ENCODE assay signal across 9 cellular contexts in genomic region chr7:104971290-104972071, GRCh38. TPM values are rescaled to one million over a fixed set of nuclear protein-coding genes. Genes with fewer than 3 reads are reported as not detected.
DNase-seq lines count a peak whose midpoint lies in the region; ATAC-seq and TF ChIP-seq lines count a peak whose summit lies in the region.
"Had no signal": no experiment of that assay in that cellular context is flagged by ENCODE, and none has a peak within 500 bp of the region (broad histone marks: within the 10 kb centered on the region; RNA-seq: fewer than 3 reads in every experiment).

No MANE protein-coding gene starts in this region.

- no peak overlapping the region for H3K27ac Mint-ChIP-seq in activated CD4-positive, alpha-beta T cell treated with anti-CD3 and anti-CD28 coated beads, Interleukin-2, amount 10 ng/mL, durations not matched to agents 7 days and 5 days

- WGBS in hepatocyte (ENCODE audit: low lambda C conversion rate, missing lambda C conversion rate) = 55% methylated on average over 3 of the region's 3 CpGs

- peak overlapping the region; percentile 77 for H3K27ac ChIP-seq in brain microvascular endothelial cell
- peak overlapping the region; percentile 81 for H3K27ac ChIP-seq in hepatocyte
- peak overlapping the region; percentile 75 for H3K27ac ChIP-seq in stomach smooth muscle (ENCODE audit: low read length)

- no peaks in the 10 kb centered on the region for H3K79me2 ChIP-seq in hepatocyte

- H3K9ac ChIP-seq in stomach smooth muscle (ENCODE audit: low read length in 2 of 2) = peak overlapping the region in 1 of 2 donors; percentile 51

- H3K9me3 ChIP-seq in hepatocyte (ENCODE audit: low read depth) (no peaks in the 10 kb centered on the region), stomach smooth muscle (ENCODE audit: control insufficient read depth in 2 of 2, low read length in 2 of 2) (no peaks in the 10 kb centered on the region)

- H4K20me1 ChIP-seq in hepatocyte (ENCODE audit: insufficient read depth, poor library complexity, severe bottlenecking) = no peaks in the 10 kb centered on the region

- POLR2A ChIA-PET in activated CD4-positive, alpha-beta T cell treated with anti-CD3 and anti-CD28 coated beads, Interleukin-2, amount 10 ng/mL, durations not matched to agents 7 days and 5 days (lab: Charles Lee) = no interaction called here

- H3K9me3 Mint-ChIP-seq in activated CD4-positive, alpha-beta T cell treated with anti-CD3 and anti-CD28 coated beads, Interleukin-2, amount 10 ng/mL, durations not matched to agents 7 days and 5 days = no peaks in the 10 kb centered on the region

- no peaks in the 10 kb centered on the region for H3K4me1 Mint-ChIP-seq in activated CD4-positive, alpha-beta T cell treated with anti-CD3 and anti-CD28 coated beads, Interleukin-2, amount 10 ng/mL, durations not matched to agents 7 days and 5 days

- no peaks in the 10 kb centered on the region for H3K27me3 Mint-ChIP-seq in activated CD4-positive, alpha-beta T cell treated with anti-CD3 and anti-CD28 coated beads, Interleukin-2, amount 10 ng/mL, durations not matched to agents 7 days and 5 days

- peaks cover 10% of the 10 kb centered on the region for H3K36me3 Mint-ChIP-seq in activated CD4-positive, alpha-beta T cell treated with anti-CD3 and anti-CD28 coated beads, Interleukin-2, amount 10 ng/mL, durations not matched to agents 7 days and 5 days (ENCODE audit: low read depth)

- H3K36me3 ChIP-seq in brain microvascular endothelial cell (replicated peaks) (no peaks in the 10 kb centered on the region), hepatocyte (replicated peaks; ENCODE audit: insufficient read depth, low read depth) (no peaks in the 10 kb centered on the region), stomach smooth muscle (ENCODE audit: control insufficient read depth in 2 of 2, insufficient read depth in 2 of 2, low read length in 2 of 2) (no peaks in the 10 kb centered on the region)

- no peak overlapping the region for H3K4me3 ChIP-seq in brain microvascular endothelial cell (ENCODE audit: low read depth, low read length)
- H3K4me3 ChIP-seq in hepatocyte = no peak overlapping the region
- no peak overlapping the region for H3K4me3 ChIP-seq in stomach smooth muscle (ENCODE audit: low read length in 2 of 2)

- H2AFZ ChIP-seq in hepatocyte = no peak overlapping the region

- H3K4me3 Mint-ChIP-seq in activated CD4-positive, alpha-beta T cell treated with anti-CD3 and anti-CD28 coated beads, Interleukin-2, amount 10 ng/mL, durations not matched to agents 7 days and 5 days = no peak overlapping the region

- H3K4me1 ChIP-seq in hepatocyte (ENCODE audit: insufficient read depth) = no peaks in the 10 kb centered on the region
- H3K4me1 ChIP-seq in stomach smooth muscle (ENCODE audit: control insufficient read depth, insufficient read depth, low read length) = peaks cover 40% of the 10 kb centered on the region

- in situ Hi-C loops in brain microvascular endothelial cell (cut with HindIII; ENCODE audit: low pct_ligation_motif_present, low sequenced_read_pairs) = no loop called here

- no peak for TF ChIP-seq CTCF in brain microvascular endothelial cell (IDR thresholded peaks at IDR 0.05; ENCODE audit: low read depth, low read length, missing control alignments)
- TF ChIP-seq CTCF in hepatocyte (IDR thresholded peaks at IDR 0.05; ENCODE audit: poor library complexity) = no peak

- no peak for ATAC-seq in HG02885 (IDR thresholded peaks at IDR 0.05; ENCODE audit: poor library complexity, unreplicated experiment)

- H3K27me3 ChIP-seq in brain microvascular endothelial cell (replicated peaks) (no peaks in the 10 kb centered on the region), hepatocyte (no peaks in the 10 kb centered on the region), stomach smooth muscle (ENCODE audit: control insufficient read depth in 1 of 2, insufficient read depth in 2 of 2, low read length in 2 of 2) (no peaks in the 10 kb centered on the region)

- DNase-seq in NCI-H1048 (lab: John Stamatoyannopoulos, UW) = peak; percentile 50
- DNase-seq in brain microvascular endothelial cell = no peak
- peak; percentile 33 for DNase-seq in hepatocyte (ENCODE audit: low spot score)
- DNase-seq in NCI-H524 (lab: John Stamatoyannopoulos, UW) = no peak
- DNase-seq in NOMO-1 treated with dmso at 0.1 percent for 144 hours (lab: John Stamatoyannopoulos, UW; ENCODE audit: unreplicated experiment) = no peak
- DNase-seq in activated CD4-positive, alpha-beta T cell treated with anti-CD3 and anti-CD28 coated beads, Interleukin-2, amount 10 ng/mL, durations not matched to agents 7 days and 5 days = no peak
- DNase-seq: activated naive CD4-positive, alpha-beta T cell treated with anti-CD3 and anti-CD28 coated beads, Interleukin-2, amount 50 U/mL, for 16 hours had no signal

- H3K4me2 ChIP-seq in hepatocyte = no peak overlapping the region

- H3K9me2 ChIP-seq in hepatocyte (replicated peaks; ENCODE audit: insufficient read depth) = no peaks in the 10 kb centered on the region

- CTCF ChIA-PET in activated CD4-positive, alpha-beta T cell treated with anti-CD3 and anti-CD28 coated beads, Interleukin-2, amount 10 ng/mL, durations not matched to agents 7 days and 5 days (lab: Charles Lee) = interaction anchor here (1.0 to 2.2 kb wide), 7 partner anchors 7 to 42 kb away, joined by 3 to 10 read pairs (median 4); partner anchors contain the start of gene KMT2E

RNA-seq across cellular contexts. Expression of gene KMT2E, which starts 42.5 kb away (rescaled TPM):
- total RNA-seq in hepatocyte = 65.8 and 69.7 TPM in 2 replicates
- polyA plus RNA-seq in hepatocyte = 70.8 and 80.7 TPM in 2 replicates
- total RNA-seq in activated CD4-positive, alpha-beta T cell treated with anti-CD3 and anti-CD28 coated beads, Interleukin-2, amount 10 ng/mL, durations not matched to agents 7 days and 5 days = 10 to 100 TPM; 97.4 to 98.5 TPM

Comparison
In these comparisons a context has a peak if more than half of its experiments do, and no peak if none do; other contexts are left out.
1. DNase-seq: peak in NCI-H1048 (single experiment) and hepatocyte (single experiment); none in brain microvascular endothelial cell (single experiment), NCI-H524 (0 of 2), NOMO-1 treated with dmso at 0.1 percent for 144 hours (single experiment) and activated CD4-positive, alpha-beta T cell treated with anti-CD3 and anti-CD28 coated beads, Interleukin-2, amount 10 ng/mL, durations not matched to agents 7 days and 5 days (single experiment).
2. Peak in every context shown above with its lines, with median percentiles within 50 percentile points of each other: H3K27ac ChIP-seq.